1 cellular context compared by ENCODE assay signal in the genomic region with DNA sequence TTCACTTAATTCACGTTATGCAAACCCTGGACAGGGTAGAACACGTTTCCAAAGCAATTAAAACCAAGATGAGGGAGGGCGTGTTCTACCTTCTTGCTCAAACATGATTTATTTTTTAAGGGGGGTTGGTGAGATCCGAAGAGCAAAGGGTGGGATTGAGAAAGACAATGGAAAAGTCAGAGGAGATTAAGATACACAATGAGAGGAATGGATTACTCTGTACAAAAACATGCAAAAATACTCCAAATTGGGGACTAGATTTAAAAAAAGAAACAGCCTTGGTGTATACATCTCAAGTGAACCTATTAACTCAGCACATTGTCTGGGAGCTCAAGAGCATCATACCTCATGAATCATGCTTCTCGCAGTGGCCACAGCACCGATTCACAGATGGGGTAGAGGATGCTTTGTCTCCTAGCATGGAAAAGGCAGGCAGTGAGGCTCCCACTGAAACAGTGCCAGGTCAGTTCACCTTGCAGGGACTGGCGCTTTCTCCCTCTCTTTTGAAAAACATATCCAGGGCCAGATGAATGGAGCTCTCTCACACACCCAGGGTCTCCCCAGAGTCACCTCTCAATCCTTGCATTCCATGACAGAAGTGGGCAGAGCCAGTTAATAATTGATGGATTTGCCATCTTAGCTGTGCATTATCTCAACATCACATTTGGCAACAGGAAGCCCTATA.
TF ChIP-seq lines count a peak whose summit lies in the region.

No MANE protein-coding gene starts in this region.

TF ChIP-seq in A549, 52 proteins besides CTCF, POLR2A, EP300 and RAD21 (continued from another document):
- 0 out of 2 replicates have a peak, but pooled peaks have one; percentile 9 for TF ChIP-seq FOSL2 (IDR thresholded peaks at IDR 0.05)
- TF ChIP-seq FOSL2 (CRISPR knock-in tag; IDR thresholded peaks at IDR 0.05), result no peak; the same call in 1 of the 2 replicates
- TF ChIP-seq HOXB13 (CRISPR knock-in tag; IDR thresholded peaks at IDR 0.05; ENCODE audit: low read depth), result no peak
- TF ChIP-seq GATA3 (IDR thresholded peaks at IDR 0.05; ENCODE audit: borderline replicate concordance), result peak; percentile 64; the same call in 1 of the 2 replicates
- TF ChIP-seq ZSCAN20 (CRISPR knock-in tag; IDR thresholded peaks at IDR 0.05), result 0 out of 2 replicates have a peak, but pooled peaks have one; percentile 37
- TF ChIP-seq, protein P1, sequence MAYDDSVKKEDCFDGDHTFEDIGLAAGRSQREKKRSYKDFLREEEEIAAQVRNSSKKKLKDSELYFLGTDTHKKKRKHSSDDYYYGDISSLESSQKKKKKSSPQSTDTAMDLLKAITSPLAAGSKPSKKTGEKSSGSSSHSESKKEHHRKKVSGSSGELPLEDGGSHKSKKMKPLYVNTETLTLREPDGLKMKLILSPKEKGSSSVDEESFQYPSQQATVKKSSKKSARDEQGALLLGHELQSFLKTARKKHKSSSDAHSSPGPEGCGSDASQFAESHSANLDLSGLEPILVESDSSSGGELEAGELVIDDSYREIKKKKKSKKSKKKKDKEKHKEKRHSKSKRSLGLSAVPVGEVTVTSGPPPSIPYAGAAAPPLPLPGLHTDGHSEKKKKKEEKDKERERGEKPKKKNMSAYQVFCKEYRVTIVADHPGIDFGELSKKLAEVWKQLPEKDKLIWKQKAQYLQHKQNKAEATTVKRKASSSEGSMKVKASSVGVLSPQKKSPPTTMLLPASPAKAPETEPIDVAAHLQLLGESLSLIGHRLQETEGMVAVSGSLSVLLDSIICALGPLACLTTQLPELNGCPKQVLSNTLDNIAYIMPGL (CRISPR knock-in tag; IDR thresholded peaks at IDR 0.05; ENCODE audit: borderline replicate concordance), result no peak
- no peak for TF ChIP-seq KDM5A (IDR thresholded peaks at IDR 0.05)
- no peak for TF ChIP-seq ZFP36 (IDR thresholded peaks at IDR 0.05; ENCODE audit: borderline replicate concordance, partially characterized antibody)
- no peak for TF ChIP-seq RFX5 (IDR thresholded peaks at IDR 0.05)
- TF ChIP-seq FOSB (CRISPR knock-in tag; IDR thresholded peaks at IDR 0.05), result no peak
- TF ChIP-seq CHD4 (IDR thresholded peaks at IDR 0.05; ENCODE audit: borderline replicate concordance), result no peak
- TF ChIP-seq, protein P2, sequence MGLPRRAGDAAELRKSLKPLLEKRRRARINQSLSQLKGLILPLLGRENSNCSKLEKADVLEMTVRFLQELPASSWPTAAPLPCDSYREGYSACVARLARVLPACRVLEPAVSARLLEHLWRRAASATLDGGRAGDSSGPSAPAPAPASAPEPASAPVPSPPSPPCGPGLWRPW (IDR thresholded peaks at IDR 0.05), result no peak
- peak; percentile 21; the same call in 1 of the 3 replicates for TF ChIP-seq SMC3 (IDR thresholded peaks at IDR 0.05)
- TF ChIP-seq, protein P3, sequence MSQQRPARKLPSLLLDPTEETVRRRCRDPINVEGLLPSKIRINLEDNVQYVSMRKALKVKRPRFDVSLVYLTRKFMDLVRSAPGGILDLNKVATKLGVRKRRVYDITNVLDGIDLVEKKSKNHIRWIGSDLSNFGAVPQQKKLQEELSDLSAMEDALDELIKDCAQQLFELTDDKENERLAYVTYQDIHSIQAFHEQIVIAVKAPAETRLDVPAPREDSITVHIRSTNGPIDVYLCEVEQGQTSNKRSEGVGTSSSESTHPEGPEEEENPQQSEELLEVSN (IDR thresholded peaks at IDR 0.05; ENCODE audit: borderline replicate concordance, low read depth), result peak; percentile 25; the same call in 1 of the 2 replicates
- no peak for TF ChIP-seq ESRRA (IDR thresholded peaks at IDR 0.05; ENCODE audit: borderline replicate concordance, low read length)
- TF ChIP-seq, protein P4, sequence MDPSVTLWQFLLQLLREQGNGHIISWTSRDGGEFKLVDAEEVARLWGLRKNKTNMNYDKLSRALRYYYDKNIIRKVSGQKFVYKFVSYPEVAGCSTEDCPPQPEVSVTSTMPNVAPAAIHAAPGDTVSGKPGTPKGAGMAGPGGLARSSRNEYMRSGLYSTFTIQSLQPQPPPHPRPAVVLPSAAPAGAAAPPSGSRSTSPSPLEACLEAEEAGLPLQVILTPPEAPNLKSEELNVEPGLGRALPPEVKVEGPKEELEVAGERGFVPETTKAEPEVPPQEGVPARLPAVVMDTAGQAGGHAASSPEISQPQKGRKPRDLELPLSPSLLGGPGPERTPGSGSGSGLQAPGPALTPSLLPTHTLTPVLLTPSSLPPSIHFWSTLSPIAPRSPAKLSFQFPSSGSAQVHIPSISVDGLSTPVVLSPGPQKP (IDR thresholded peaks at IDR 0.05; ENCODE audit: low read depth, low read length), result no peak
- TF ChIP-seq, protein P5, sequence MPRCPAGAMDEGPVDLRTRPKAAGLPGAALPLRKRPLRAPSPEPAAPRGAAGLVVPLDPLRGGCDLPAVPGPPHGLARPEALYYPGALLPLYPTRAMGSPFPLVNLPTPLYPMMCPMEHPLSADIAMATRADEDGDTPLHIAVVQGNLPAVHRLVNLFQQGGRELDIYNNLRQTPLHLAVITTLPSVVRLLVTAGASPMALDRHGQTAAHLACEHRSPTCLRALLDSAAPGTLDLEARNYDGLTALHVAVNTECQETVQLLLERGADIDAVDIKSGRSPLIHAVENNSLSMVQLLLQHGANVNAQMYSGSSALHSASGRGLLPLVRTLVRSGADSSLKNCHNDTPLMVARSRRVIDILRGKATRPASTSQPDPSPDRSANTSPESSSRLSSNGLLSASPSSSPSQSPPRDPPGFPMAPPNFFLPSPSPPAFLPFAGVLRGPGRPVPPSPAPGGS (IDR thresholded peaks at IDR 0.05), result no peak
- no peak for TF ChIP-seq HOXA7 (CRISPR knock-in tag; IDR thresholded peaks at IDR 0.05)
- TF ChIP-seq, protein P6, sequence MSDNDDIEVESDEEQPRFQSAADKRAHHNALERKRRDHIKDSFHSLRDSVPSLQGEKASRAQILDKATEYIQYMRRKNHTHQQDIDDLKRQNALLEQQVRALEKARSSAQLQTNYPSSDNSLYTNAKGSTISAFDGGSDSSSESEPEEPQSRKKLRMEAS (IDR thresholded peaks at IDR 0.05), result peak; percentile 68
- 0 out of 2 replicates have a peak, but pooled peaks have one; percentile 10 for TF ChIP-seq HOXB5 (CRISPR knock-in tag; IDR thresholded peaks at IDR 0.05)
- no peak for TF ChIP-seq MAZ (IDR thresholded peaks at IDR 0.05; ENCODE audit: borderline replicate concordance, low read depth, low read length)
- peak in 1 of 2 experiments; percentile 22; a peak in 1 of 5 replicates for TF ChIP-seq JUN (IDR thresholded peaks at IDR 0.05)
- TF ChIP-seq, protein P7, sequence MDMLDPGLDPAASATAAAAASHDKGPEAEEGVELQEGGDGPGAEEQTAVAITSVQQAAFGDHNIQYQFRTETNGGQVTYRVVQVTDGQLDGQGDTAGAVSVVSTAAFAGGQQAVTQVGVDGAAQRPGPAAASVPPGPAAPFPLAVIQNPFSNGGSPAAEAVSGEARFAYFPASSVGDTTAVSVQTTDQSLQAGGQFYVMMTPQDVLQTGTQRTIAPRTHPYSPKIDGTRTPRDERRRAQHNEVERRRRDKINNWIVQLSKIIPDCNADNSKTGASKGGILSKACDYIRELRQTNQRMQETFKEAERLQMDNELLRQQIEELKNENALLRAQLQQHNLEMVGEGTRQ (IDR thresholded peaks at IDR 0.05), result no peak
